ENCODE assay signal across 9 cellular contexts in the genomic region with DNA sequence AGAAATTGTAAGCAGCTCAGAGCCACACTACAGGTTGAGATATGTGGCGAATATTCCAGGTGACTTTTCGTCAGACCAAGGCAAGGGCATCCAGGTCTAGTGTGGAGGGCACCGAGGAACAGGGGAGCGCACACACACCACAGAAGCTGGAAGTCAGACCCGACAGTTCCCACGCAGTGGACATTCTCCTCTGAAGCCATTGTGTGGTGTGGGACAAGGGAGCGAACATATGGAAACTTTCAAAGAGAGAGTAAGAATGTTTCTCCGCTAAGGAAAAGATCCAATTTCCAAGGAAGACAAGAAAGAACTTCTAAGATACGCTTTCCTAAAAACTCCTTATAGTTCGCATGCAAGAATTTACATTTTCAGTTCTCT.
DNase-seq lines count a peak whose midpoint lies in the region; FAIRE-seq and TF ChIP-seq lines count a peak whose summit lies in the region.
"Had no signal": no experiment of that assay in that cellular context is flagged by ENCODE, and none has a peak within 500 bp of the region (broad histone marks: within the 10 kb centered on the region; RNA-seq: fewer than 3 reads in every experiment).

No MANE protein-coding gene starts in this region.

- peaks cover 10% of the 10 kb centered on the region for H3K36me3 ChIP-seq in adipocyte (ENCODE audit: control insufficient read depth, insufficient read depth, low read length, severe bottlenecking)
- no peaks in the 10 kb centered on the region for H3K36me3 ChIP-seq in parathyroid adenoma (ENCODE audit: control insufficient read depth, insufficient read depth, low read length)
- H3K36me3 ChIP-seq in vagina = no peaks in the 10 kb centered on the region

- H3K4me1 ChIP-seq in adipocyte (ENCODE audit: control insufficient read depth, insufficient read depth, low read length) = peaks cover 63% of the 10 kb centered on the region
- peaks cover 13% of the 10 kb centered on the region for H3K4me1 ChIP-seq in parathyroid adenoma
- H3K4me1 ChIP-seq in vagina = peaks cover 24% of the 10 kb centered on the region

- FAIRE-seq in RCC 7860 (lab: Jason Lieb, UNC) = no peak

- H2AFZ ChIP-seq in parathyroid adenoma = peak overlapping the region; percentile 79

- H3K9ac ChIP-seq in adipocyte (ENCODE audit: low read length) (peak overlapping the region; percentile 86), parathyroid adenoma (no peak overlapping the region)

- H3K27ac ChIP-seq in parathyroid adenoma (peak overlapping the region; percentile 64), vagina (peak overlapping the region; percentile 81)

- no peaks in the 10 kb centered on the region for H3K27me3 ChIP-seq in adipocyte (replicated peaks; ENCODE audit: control insufficient read depth, insufficient read depth, low read length)
- H3K27me3 ChIP-seq in parathyroid adenoma (ENCODE audit: control insufficient read depth, insufficient read depth, low read length) = no peaks in the 10 kb centered on the region
- H3K27me3 ChIP-seq in vagina = no peaks in the 10 kb centered on the region

- no peak overlapping the region for H3K4me2 ChIP-seq in parathyroid adenoma (ENCODE audit: low read length)

- H3K4me3 ChIP-seq in adipocyte (ENCODE audit: low read length) (peak overlapping the region; percentile 82), foreskin fibroblast (ENCODE audit: low read depth in 1 of 2, low read length in 2 of 2) (peak overlapping the region; percentile 48 to 61), parathyroid adenoma (ENCODE audit: low read depth, low read length) (no peak overlapping the region), vagina (peak overlapping the region; percentile 42 to 47)

- TF ChIP-seq POLR2A in vagina (IDR thresholded peaks at IDR 0.05) = no peak

- no peak for TF ChIP-seq CTCF in foreskin fibroblast (IDR thresholded peaks at IDR 0.05; ENCODE audit: low read depth, low read length)
- no peak for TF ChIP-seq CTCF in parathyroid adenoma (IDR thresholded peaks at IDR 0.05)
- no peak for TF ChIP-seq CTCF in vagina (IDR thresholded peaks at IDR 0.05)

- intact Hi-C loops in vagina (cut with DNase I) = no loop called here

- H3K9me3 ChIP-seq in adipocyte (ENCODE audit: control insufficient read depth, low read length) = no peaks in the 10 kb centered on the region
- H3K9me3 ChIP-seq in parathyroid adenoma (ENCODE audit: control insufficient read depth, low read length) = no peaks in the 10 kb centered on the region
- no peaks in the 10 kb centered on the region for H3K9me3 ChIP-seq in vagina

- DNase-seq in adipocyte (ENCODE audit: low read depth) (no peak), foreskin fibroblast (no peak), vagina (ENCODE audit: extremely low spot score in 2 of 2) (no peak), DMS79 treated with DMSO at 0.1 percent for 48 hours (lab: John Stamatoyannopoulos, UW) (no peak), middle frontal gyrus (ENCODE audit: extremely low spot score, low spot score) (no peak), RCC 7860 (ENCODE audit: low spot score) (no peak)
- DNase-seq: activated naive CD4-positive, alpha-beta T cell treated with anti-CD3 and anti-CD28 coated beads for 36 hours; NCI-H187 treated with DMSO at 0.1 percent for 48 hours had no signal

- peaks cover 9% of the 10 kb centered on the region for H3K79me2 ChIP-seq in parathyroid adenoma
